In the genomic region with DNA sequence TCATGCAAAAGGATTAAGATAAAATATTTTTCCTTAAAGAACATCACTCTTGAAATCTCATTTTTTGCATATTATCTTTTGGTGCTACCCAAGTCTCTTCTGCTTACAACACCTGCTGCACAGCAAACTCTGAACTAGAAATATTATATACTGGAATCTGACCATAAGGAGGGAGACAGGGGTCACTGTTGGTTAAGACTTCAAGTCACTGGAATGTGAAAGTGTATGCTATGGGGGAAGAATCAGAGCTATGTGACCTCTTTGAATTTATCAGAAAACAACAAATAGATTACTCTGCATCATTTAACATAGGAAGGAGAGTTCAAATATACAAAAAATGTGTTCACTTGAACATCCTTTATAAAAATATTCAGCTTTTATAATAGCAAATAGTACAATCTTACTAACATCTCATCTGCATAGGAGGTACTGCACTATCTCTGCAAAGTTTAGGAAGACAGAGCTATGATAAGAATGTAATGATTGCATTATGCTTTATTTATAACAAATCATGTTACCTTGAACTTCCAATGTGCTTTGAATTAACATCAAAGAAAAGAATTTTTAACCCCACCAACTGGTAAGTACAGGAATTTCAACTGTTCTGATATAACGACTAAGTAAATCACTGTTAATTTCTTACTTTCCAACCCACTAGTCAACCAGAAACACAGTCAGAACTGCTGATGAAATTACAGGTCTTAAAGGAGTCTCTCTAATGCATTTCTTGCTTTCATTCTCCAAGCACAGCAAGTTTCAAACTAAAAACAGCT, we compare ENCODE assay signal across 9 cellular contexts.
DNase-seq lines count a peak whose midpoint lies in the region; ATAC-seq and TF ChIP-seq lines count a peak whose summit lies in the region.
"Had no signal": no experiment of that assay in that cellular context is flagged by ENCODE, and none has a peak within 500 bp of the region (broad histone marks: within the 10 kb centered on the region; RNA-seq: fewer than 3 reads in every experiment).

No MANE protein-coding gene starts in this region.

- intact Hi-C loops in natural killer cell (cut with micrococcal nuclease) = no loop called here

- H3K4me3 Mint-ChIP-seq in endothelial cell (ENCODE audit: unreplicated experiment) (no peak overlapping the region), natural killer cell (no peak overlapping the region)
- no peak overlapping the region for H3K4me3 Mint-ChIP-seq in natural killer cell treated with Interleukin-12 subunit alpha and Interleukin-12 subunit beta and Interleukin-15 and Interleukin-18, amount 100 ng/mL, for 72 hours

- H3K27ac Mint-ChIP-seq in endothelial cell (ENCODE audit: unreplicated experiment) = no peak overlapping the region
- H3K27ac Mint-ChIP-seq in natural killer cell = no peak overlapping the region
- no peak overlapping the region for H3K27ac Mint-ChIP-seq in natural killer cell treated with Interleukin-12 subunit alpha and Interleukin-12 subunit beta and Interleukin-15 and Interleukin-18, amount 100 ng/mL, for 72 hours

- TF ChIP-seq CTCF in GM10266 (IDR thresholded peaks at IDR 0.05; ENCODE audit: control insufficient read depth, insufficient read depth, low read depth, missing control alignments) (no peak), GM20000 (IDR thresholded peaks at IDR 0.05; ENCODE audit: extremely low read depth, missing control alignments) (no peak), endothelial cell (IDR thresholded peaks at IDR 0.05; ENCODE audit: unreplicated experiment) (peak; percentile 26), natural killer cell (IDR thresholded peaks at IDR 0.05) (no peak)

- DNase-seq in GM10266 (ENCODE audit: extremely low spot score) (peak; percentile 24), GM20000 (ENCODE audit: low spot score) (peak; percentile 18), endothelial cell (ENCODE audit: low spot score) (no peak), iPS-NIHi7 (ENCODE audit: extremely low spot score) (no peak), SIG-M5 (lab: John Stamatoyannopoulos, UW) (no peak), natural killer cell (no peak)
- no peak for DNase-seq in natural killer cell treated with Interleukin-12 subunit alpha and Interleukin-12 subunit beta and Interleukin-15 and Interleukin-18, amount 100 ng/mL, for 72 hours (ENCODE audit: low spot score)
- DNase-seq: activated naive CD4-positive, alpha-beta T cell treated with anti-CD3 and anti-CD28 coated beads, Interleukin-2, amount 50 U/mL, for 16 hours had no signal

- peak; percentile 72 for ATAC-seq in HG03159 (IDR thresholded peaks at IDR 0.05; ENCODE audit: unreplicated experiment)
- no peak for ATAC-seq in natural killer cell
- no peak for ATAC-seq in natural killer cell treated with Interleukin-12 subunit alpha and Interleukin-12 subunit beta and Interleukin-15 and Interleukin-18, amount 100 ng/mL, for 72 hours

- H3K9me3 Mint-ChIP-seq in endothelial cell (ENCODE audit: unreplicated experiment) (no peaks in the 10 kb centered on the region), natural killer cell (no peaks in the 10 kb centered on the region)
- no peaks in the 10 kb centered on the region for H3K9me3 Mint-ChIP-seq in natural killer cell treated with Interleukin-12 subunit alpha and Interleukin-12 subunit beta and Interleukin-15 and Interleukin-18, amount 100 ng/mL, for 72 hours

- H3K36me3 Mint-ChIP-seq in endothelial cell (ENCODE audit: low read depth, unreplicated experiment) = peaks cover 7% of the 10 kb centered on the region
- H3K36me3 Mint-ChIP-seq in natural killer cell = no peaks in the 10 kb centered on the region
- no peaks in the 10 kb centered on the region for H3K36me3 Mint-ChIP-seq in natural killer cell treated with Interleukin-12 subunit alpha and Interleukin-12 subunit beta and Interleukin-15 and Interleukin-18, amount 100 ng/mL, for 72 hours

- H3K27me3 Mint-ChIP-seq in endothelial cell (ENCODE audit: unreplicated experiment) = peaks cover 3% of the 10 kb centered on the region
- H3K27me3 Mint-ChIP-seq in natural killer cell (ENCODE audit: low read depth in 2 of 2) = no peaks in the 10 kb centered on the region
- no peaks in the 10 kb centered on the region for H3K27me3 Mint-ChIP-seq in natural killer cell treated with Interleukin-12 subunit alpha and Interleukin-12 subunit beta and Interleukin-15 and Interleukin-18, amount 100 ng/mL, for 72 hours

- peaks cover 40% of the 10 kb centered on the region for H3K4me1 Mint-ChIP-seq in endothelial cell (ENCODE audit: unreplicated experiment)
- peaks cover 27 to 30% of the 10 kb centered on the region in 2 donors for H3K4me1 Mint-ChIP-seq in natural killer cell
- H3K4me1 Mint-ChIP-seq in natural killer cell treated with Interleukin-12 subunit alpha and Interleukin-12 subunit beta and Interleukin-15 and Interleukin-18, amount 100 ng/mL, for 72 hours (ENCODE audit: low read depth in 2 of 2) = peaks cover 16 to 21% of the 10 kb centered on the region in 2 donors

Comparison
In these comparisons a context has a peak if more than half of its experiments do, and no peak if none do; other contexts are left out.
1. DNase-seq: peak in GM10266 (single experiment) and GM20000 (single experiment); none in endothelial cell (single experiment), iPS-NIHi7 (single experiment), SIG-M5 (single experiment), natural killer cell (single experiment) and natural killer cell treated with Interleukin-12 subunit alpha and Interleukin-12 subunit beta and Interleukin-15 and Interleukin-18, amount 100 ng/mL, for 72 hours (single experiment).